Comparison of ENCODE assay signal across 8 cellular contexts in genomic region chr19:40221858-40222619, GRCh38. TPM values are rescaled to one million over a fixed set of nuclear protein-coding genes. Genes with fewer than 3 reads are reported as not detected.
DNase-seq lines count a peak whose midpoint lies in the region; TF ChIP-seq lines count a peak whose summit lies in the region.

No MANE protein-coding gene starts in this region.

- 46% methylated on average over 41 of the region's 41 CpGs for whole genome bisulfite sequencing in suprapubic skin

- H3K4me3 ChIP-seq in NB4 (ENCODE audit: low read depth, low read length) (no peak overlapping the region), SJCRH30 (no peak overlapping the region), fibroblast of villous mesenchyme (ENCODE audit: low read depth, low read length) (no peak overlapping the region), suprapubic skin (no peak overlapping the region)

- H3K36me3 ChIP-seq in SJCRH30 (no peaks in the 10 kb centered on the region), suprapubic skin (no peaks in the 10 kb centered on the region)

- H3K4me1 ChIP-seq in SJCRH30 = 0 out of 2 replicates have a peak, but pooled peaks cover 2% of the 10 kb centered on the region
- H3K4me1 ChIP-seq in suprapubic skin = peaks cover 38% of the 10 kb centered on the region

- H3K9me3 ChIP-seq in SJCRH30 (replicated peaks) (no peaks in the 10 kb centered on the region), suprapubic skin (no peaks in the 10 kb centered on the region)

- DNase-seq in GM04503 (ENCODE audit: low read depth) = peak; percentile 73
- peak; percentile 76 for DNase-seq in NB4 (ENCODE audit: low read depth)
- DNase-seq in SJCRH30 = peak; percentile 86 to 98
- peak; percentile 50 for DNase-seq in activated T-helper 9 cell treated with anti-CD3 and anti-CD28 coated beads, Interleukin-2, amount 50 U/mL, for 16 hours (ENCODE audit: low read depth)
- DNase-seq in fibroblast of villous mesenchyme (ENCODE audit: low read depth) = peak; percentile 95
- peak in 52 of 56 donors; percentile 10 to 90 (median 65) for DNase-seq in nucleus accumbens (lab: John Stamatoyannopoulos, UW)
- peak; percentile 90 to 92 for DNase-seq in suprapubic skin (ENCODE audit: low spot score in 2 of 2)
- DNase-seq in cortex of kidney (lab: John Stamatoyannopoulos, UW) = no peak

- no peak for TF ChIP-seq EP300 in suprapubic skin (IDR thresholded peaks at IDR 0.05)

- peak; percentile 57 for TF ChIP-seq CTCF in NB4 (IDR thresholded peaks at IDR 0.05; ENCODE audit: low read depth, low read length)
- peak; percentile 90 for TF ChIP-seq CTCF in fibroblast of villous mesenchyme (IDR thresholded peaks at IDR 0.05; ENCODE audit: insufficient read depth, low read depth, low read length)
- peak; percentile 85 to 95 for TF ChIP-seq CTCF in suprapubic skin (IDR thresholded peaks at IDR 0.05)

- H3K27ac ChIP-seq in SJCRH30 (no peak overlapping the region), suprapubic skin (no peak overlapping the region)

- peaks cover 7% of the 10 kb centered on the region; the same call in 1 of the 2 replicates for H3K27me3 ChIP-seq in SJCRH30
- peaks cover 54% of the 10 kb centered on the region for H3K27me3 ChIP-seq in suprapubic skin

- TF ChIP-seq POLR2A in NB4 (IDR thresholded peaks at IDR 0.05; ENCODE audit: extremely low read depth, insufficient read length) = no peak
- no peak for TF ChIP-seq POLR2A in suprapubic skin (IDR thresholded peaks at IDR 0.05)

RNA-seq across cellular contexts. Expression of gene TTC9B, which starts 3.9 kb away (rescaled TPM):
- not detected in 2 replicates for total RNA-seq in SJCRH30 (2014; rRNA removed; shearing (Covaris generic))
- total RNA-seq in fibroblast of villous mesenchyme (not detected in 2 replicates), suprapubic skin (not detected)

RNA-seq across cellular contexts. Expression of gene CCNP, which starts 4.5 kb away (rescaled TPM):
- total RNA-seq in SJCRH30 (2014; rRNA removed; shearing (Covaris generic)) = 0.08 TPM in 1 of 2 replicates, not detected in the other
- under 0.01 and 0.86 TPM in 2 replicates for total RNA-seq in fibroblast of villous mesenchyme
- under 1 TPM in 1 of 4 donors, not detected in 3; 0.26 TPM for total RNA-seq in suprapubic skin

RNA-seq across cellular contexts. Expression of gene MAP3K10, which starts 30.8 kb away (rescaled TPM):
- 9.5 and 10.1 TPM in 2 replicates for total RNA-seq in SJCRH30 (2014; rRNA removed; shearing (Covaris generic))
- total RNA-seq in fibroblast of villous mesenchyme = 8.6 and 12.6 TPM in 2 replicates
- total RNA-seq in suprapubic skin = 10 to 100 TPM; 11.0 to 20.4 (median 17.1) TPM
